Comparison of ENCODE assay signal across 1 cellular context in the genomic region with DNA sequence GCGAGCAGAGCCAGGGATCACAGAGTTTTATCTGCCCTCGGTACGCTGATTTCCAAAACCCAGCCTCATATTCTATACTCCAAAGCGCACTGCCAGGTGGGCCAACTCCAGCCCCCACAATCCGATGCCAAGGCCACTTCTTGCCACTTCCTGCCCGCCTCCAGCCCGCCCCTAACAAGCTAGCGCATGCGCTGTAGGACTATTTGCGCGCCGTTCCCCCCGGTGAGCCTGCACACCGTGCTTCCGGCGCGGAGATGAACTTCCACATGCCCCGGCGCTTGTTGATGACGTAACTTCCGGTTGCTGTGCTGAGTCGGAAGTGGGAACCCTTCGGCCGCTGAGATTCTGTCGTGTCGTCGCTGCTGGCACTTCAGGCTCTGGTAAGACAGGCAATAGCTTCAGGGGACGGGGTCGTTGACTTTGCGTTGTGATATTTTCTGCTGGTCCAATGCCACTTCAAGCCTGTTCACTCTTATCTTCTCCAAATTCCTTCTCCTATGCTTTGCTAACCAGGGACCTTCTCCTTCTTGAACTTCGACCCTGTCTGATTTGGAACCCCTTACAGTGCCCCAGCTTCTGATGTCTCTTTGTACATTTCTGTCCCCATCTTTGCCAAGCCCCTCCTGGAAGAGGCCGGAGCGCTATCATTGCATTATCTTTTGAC.
TF ChIP-seq lines count a peak whose summit lies in the region.

A gene with protein sequence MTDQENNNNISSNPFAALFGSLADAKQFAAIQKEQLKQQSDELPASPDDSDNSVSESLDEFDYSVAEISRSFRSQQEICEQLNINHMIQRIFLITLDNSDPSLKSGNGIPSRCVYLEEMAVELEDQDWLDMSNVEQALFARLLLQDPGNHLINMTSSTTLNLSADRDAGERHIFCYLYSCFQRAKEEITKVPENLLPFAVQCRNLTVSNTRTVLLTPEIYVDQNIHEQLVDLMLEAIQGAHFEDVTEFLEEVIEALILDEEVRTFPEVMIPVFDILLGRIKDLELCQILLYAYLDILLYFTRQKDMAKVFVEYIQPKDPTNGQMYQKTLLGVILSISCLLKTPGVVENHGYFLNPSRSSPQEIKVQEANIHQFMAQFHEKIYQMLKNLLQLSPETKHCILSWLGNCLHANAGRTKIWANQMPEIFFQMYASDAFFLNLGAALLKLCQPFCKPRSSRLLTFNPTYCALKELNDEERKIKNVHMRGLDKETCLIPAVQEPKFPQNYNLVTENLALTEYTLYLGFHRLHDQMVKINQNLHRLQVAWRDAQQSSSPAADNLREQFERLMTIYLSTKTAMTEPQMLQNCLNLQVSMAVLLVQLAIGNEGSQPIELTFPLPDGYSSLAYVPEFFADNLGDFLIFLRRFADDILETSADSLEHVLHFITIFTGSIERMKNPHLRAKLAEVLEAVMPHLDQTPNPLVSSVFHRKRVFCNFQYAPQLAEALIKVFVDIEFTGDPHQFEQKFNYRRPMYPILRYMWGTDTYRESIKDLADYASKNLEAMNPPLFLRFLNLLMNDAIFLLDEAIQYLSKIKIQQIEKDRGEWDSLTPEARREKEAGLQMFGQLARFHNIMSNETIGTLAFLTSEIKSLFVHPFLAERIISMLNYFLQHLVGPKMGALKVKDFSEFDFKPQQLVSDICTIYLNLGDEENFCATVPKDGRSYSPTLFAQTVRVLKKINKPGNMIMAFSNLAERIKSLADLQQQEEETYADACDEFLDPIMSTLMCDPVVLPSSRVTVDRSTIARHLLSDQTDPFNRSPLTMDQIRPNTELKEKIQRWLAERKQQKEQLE (plus strand): TSS at position 306 of the 664 bp plus-strand sequence. CDS start 5,481 bp downstream, outside the sequence.

TF ChIP-seq in K562, 482 proteins besides CTCF, POLR2A, EP300 and RAD21 (continued from another document and continues in another):
- TF ChIP-seq, protein P1, sequence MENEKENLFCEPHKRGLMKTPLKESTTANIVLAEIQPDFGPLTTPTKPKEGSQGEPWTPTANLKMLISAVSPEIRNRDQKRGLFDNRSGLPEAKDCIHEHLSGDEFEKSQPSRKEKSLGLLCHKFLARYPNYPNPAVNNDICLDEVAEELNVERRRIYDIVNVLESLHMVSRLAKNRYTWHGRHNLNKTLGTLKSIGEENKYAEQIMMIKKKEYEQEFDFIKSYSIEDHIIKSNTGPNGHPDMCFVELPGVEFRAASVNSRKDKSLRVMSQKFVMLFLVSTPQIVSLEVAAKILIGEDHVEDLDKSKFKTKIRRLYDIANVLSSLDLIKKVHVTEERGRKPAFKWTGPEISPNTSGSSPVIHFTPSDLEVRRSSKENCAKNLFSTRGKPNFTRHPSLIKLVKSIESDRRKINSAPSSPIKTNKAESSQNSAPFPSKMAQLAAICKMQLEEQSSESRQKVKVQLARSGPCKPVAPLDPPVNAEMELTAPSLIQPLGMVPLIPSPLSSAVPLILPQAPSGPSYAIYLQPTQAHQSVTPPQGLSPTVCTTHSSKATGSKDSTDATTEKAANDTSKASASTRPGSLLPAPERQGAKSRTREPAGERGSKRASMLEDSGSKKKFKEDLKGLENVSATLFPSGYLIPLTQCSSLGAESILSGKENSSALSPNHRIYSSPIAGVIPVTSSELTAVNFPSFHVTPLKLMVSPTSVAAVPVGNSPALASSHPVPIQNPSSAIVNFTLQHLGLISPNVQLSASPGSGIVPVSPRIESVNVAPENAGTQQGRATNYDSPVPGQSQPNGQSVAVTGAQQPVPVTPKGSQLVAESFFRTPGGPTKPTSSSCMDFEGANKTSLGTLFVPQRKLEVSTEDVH (IDR thresholded peaks at IDR 0.05; ENCODE audit: low read depth, partially characterized antibody): peak; percentile 96
- TF ChIP-seq PHTF2 (CRISPR knock-in tag; IDR thresholded peaks at IDR 0.05): no peak
- TF ChIP-seq KLF1 (tag; IDR thresholded peaks at IDR 0.05): 0 out of 2 replicates have a peak, but pooled peaks have one; percentile 36
- TF ChIP-seq PYGO2 (tag; IDR thresholded peaks at IDR 0.05): no peak
- TF ChIP-seq NONO (IDR thresholded peaks at IDR 0.05; ENCODE audit: low read depth in 2 of 2, low read length in 1 of 2): no peak
- no peak for TF ChIP-seq MED1 (CRISPR knock-in tag; IDR thresholded peaks at IDR 0.05; ENCODE audit: borderline replicate concordance)
- TF ChIP-seq, protein P2, sequence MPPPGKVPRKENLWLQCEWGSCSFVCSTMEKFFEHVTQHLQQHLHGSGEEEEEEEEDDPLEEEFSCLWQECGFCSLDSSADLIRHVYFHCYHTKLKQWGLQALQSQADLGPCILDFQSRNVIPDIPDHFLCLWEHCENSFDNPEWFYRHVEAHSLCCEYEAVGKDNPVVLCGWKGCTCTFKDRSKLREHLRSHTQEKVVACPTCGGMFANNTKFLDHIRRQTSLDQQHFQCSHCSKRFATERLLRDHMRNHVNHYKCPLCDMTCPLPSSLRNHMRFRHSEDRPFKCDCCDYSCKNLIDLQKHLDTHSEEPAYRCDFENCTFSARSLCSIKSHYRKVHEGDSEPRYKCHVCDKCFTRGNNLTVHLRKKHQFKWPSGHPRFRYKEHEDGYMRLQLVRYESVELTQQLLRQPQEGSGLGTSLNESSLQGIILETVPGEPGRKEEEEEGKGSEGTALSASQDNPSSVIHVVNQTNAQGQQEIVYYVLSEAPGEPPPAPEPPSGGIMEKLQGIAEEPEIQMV (tag; conservative IDR thresholded peaks at IDR 0.05; ENCODE audit: low read depth): no peak
- TF ChIP-seq FUS (optimal IDR thresholded peaks at IDR 0.05; ENCODE audit: low read depth, low read length): no peak
- no peak for TF ChIP-seq SMAD4 (CRISPR knock-in tag; conservative IDR thresholded peaks at IDR 0.05)
- peak; percentile 90 for TF ChIP-seq DIDO1 (tag; IDR thresholded peaks at IDR 0.05; ENCODE audit: low read depth)
- TF ChIP-seq FOXA3 (CRISPR knock-in tag; conservative IDR thresholded peaks at IDR 0.05 in 1 of 2, IDR thresholded peaks at IDR 0.05 in 1 of 2): no peak
- TF ChIP-seq CBX1 (IDR thresholded peaks at IDR 0.05; ENCODE audit: low read depth): peak; percentile 100
- TF ChIP-seq NFIX (CRISPR knock-in tag; IDR thresholded peaks at IDR 0.05; ENCODE audit: low read depth): no peak
- TF ChIP-seq DACH1 (IDR thresholded peaks at IDR 0.05; ENCODE audit: partially characterized antibody): peak; percentile 25
- TF ChIP-seq, protein P3, sequence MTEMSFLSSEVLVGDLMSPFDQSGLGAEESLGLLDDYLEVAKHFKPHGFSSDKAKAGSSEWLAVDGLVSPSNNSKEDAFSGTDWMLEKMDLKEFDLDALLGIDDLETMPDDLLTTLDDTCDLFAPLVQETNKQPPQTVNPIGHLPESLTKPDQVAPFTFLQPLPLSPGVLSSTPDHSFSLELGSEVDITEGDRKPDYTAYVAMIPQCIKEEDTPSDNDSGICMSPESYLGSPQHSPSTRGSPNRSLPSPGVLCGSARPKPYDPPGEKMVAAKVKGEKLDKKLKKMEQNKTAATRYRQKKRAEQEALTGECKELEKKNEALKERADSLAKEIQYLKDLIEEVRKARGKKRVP (CRISPR knock-in tag; IDR thresholded peaks at IDR 0.05): peak; percentile 56; the same call in 1 of the 2 replicates
- TF ChIP-seq, protein P4, sequence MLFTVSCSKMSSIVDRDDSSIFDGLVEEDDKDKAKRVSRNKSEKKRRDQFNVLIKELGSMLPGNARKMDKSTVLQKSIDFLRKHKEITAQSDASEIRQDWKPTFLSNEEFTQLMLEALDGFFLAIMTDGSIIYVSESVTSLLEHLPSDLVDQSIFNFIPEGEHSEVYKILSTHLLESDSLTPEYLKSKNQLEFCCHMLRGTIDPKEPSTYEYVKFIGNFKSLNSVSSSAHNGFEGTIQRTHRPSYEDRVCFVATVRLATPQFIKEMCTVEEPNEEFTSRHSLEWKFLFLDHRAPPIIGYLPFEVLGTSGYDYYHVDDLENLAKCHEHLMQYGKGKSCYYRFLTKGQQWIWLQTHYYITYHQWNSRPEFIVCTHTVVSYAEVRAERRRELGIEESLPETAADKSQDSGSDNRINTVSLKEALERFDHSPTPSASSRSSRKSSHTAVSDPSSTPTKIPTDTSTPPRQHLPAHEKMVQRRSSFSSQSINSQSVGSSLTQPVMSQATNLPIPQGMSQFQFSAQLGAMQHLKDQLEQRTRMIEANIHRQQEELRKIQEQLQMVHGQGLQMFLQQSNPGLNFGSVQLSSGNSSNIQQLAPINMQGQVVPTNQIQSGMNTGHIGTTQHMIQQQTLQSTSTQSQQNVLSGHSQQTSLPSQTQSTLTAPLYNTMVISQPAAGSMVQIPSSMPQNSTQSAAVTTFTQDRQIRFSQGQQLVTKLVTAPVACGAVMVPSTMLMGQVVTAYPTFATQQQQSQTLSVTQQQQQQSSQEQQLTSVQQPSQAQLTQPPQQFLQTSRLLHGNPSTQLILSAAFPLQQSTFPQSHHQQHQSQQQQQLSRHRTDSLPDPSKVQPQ (CRISPR knock-in tag; IDR thresholded peaks at IDR 0.05; ENCODE audit: borderline replicate concordance): no peak
- no peak; the same call in 1 of the 2 replicates for TF ChIP-seq NCOR1 (IDR thresholded peaks at IDR 0.05)
- TF ChIP-seq ZBTB8A (IDR thresholded peaks at IDR 0.05; ENCODE audit: partially characterized antibody): no peak
- no peak for TF ChIP-seq STAT5B (CRISPR knock-in tag; IDR thresholded peaks at IDR 0.05)
- no peak for TF ChIP-seq OTX1 (CRISPR knock-in tag; IDR thresholded peaks at IDR 0.05)
- TF ChIP-seq RBM14 (IDR thresholded peaks at IDR 0.05; ENCODE audit: borderline replicate concordance, insufficient read depth, low read depth, low read length): no peak
- TF ChIP-seq HMG20A (CRISPR knock-in tag; conservative IDR thresholded peaks at IDR 0.05): no peak
- TF ChIP-seq, protein P5, sequence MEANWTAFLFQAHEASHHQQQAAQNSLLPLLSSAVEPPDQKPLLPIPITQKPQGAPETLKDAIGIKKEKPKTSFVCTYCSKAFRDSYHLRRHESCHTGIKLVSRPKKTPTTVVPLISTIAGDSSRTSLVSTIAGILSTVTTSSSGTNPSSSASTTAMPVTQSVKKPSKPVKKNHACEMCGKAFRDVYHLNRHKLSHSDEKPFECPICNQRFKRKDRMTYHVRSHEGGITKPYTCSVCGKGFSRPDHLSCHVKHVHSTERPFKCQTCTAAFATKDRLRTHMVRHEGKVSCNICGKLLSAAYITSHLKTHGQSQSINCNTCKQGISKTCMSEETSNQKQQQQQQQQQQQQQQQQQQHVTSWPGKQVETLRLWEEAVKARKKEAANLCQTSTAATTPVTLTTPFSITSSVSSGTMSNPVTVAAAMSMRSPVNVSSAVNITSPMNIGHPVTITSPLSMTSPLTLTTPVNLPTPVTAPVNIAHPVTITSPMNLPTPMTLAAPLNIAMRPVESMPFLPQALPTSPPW (CRISPR knock-in tag; IDR thresholded peaks at IDR 0.05): peak; percentile 34; the same call in 1 of the 2 replicates
- TF ChIP-seq, protein P6, sequence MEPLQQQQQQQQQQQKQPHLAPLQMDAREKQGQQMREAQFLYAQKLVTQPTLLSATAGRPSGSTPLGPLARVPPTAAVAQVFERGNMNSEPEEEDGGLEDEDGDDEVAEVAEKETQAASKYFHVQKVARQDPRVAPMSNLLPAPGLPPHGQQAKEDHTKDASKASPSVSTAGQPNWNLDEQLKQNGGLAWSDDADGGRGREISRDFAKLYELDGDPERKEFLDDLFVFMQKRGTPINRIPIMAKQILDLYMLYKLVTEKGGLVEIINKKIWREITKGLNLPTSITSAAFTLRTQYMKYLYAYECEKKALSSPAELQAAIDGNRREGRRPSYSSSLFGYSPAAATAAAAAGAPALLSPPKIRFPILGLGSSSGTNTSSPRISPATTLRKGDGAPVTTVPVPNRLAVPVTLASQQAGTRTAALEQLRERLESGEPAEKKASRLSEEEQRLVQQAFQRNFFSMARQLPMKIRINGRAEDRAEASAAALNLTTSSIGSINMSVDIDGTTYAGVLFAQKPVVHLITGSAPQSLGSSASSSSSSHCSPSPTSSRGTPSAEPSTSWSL (CRISPR knock-in tag; IDR thresholded peaks at IDR 0.05; ENCODE audit: borderline replicate concordance): no peak
- TF ChIP-seq, protein P7, sequence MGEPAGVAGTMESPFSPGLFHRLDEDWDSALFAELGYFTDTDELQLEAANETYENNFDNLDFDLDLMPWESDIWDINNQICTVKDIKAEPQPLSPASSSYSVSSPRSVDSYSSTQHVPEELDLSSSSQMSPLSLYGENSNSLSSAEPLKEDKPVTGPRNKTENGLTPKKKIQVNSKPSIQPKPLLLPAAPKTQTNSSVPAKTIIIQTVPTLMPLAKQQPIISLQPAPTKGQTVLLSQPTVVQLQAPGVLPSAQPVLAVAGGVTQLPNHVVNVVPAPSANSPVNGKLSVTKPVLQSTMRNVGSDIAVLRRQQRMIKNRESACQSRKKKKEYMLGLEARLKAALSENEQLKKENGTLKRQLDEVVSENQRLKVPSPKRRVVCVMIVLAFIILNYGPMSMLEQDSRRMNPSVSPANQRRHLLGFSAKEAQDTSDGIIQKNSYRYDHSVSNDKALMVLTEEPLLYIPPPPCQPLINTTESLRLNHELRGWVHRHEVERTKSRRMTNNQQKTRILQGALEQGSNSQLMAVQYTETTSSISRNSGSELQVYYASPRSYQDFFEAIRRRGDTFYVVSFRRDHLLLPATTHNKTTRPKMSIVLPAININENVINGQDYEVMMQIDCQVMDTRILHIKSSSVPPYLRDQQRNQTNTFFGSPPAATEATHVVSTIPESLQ (CRISPR knock-in tag; IDR thresholded peaks at IDR 0.05): no peak
- no peak for TF ChIP-seq PRPF4 (IDR thresholded peaks at IDR 0.05; ENCODE audit: insufficient read depth, low read depth, low read length, poor library complexity, severe bottlenecking)
- TF ChIP-seq SMAD1 (IDR thresholded peaks at IDR 0.05; ENCODE audit: low read depth, low read length, partially characterized antibody): no peak
- TF ChIP-seq ZNF23 (CRISPR knock-in tag; IDR thresholded peaks at IDR 0.05): no peak
- TF ChIP-seq, protein P8, sequence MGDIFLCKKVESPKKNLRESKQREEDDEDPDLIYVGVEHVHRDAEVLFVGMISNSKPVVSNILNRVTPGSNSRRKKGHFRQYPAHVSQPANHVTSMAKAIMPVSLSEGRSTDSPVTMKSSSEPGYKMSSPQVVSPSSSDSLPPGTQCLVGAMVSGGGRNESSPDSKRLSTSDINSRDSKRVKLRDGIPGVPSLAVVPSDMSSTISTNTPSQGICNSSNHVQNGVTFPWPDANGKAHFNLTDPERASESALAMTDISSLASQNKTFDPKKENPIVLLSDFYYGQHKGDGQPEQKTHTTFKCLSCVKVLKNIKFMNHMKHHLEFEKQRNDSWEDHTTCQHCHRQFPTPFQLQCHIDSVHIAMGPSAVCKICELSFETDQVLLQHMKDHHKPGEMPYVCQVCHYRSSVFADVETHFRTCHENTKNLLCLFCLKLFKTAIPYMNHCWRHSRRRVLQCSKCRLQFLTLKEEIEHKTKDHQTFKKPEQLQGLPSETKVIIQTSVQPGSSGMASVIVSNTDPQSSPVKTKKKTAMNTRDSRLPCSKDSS (IDR thresholded peaks at IDR 0.05; ENCODE audit: low read depth, partially characterized antibody): no peak
- TF ChIP-seq ZNF717 (CRISPR knock-in tag; IDR thresholded peaks at IDR 0.05): no peak
- peak; percentile 93 to 94 for TF ChIP-seq NRF1 (conservative IDR thresholded peaks at IDR 0.05 in 1 of 2, IDR thresholded peaks at IDR 0.05 in 1 of 2)
- 0 out of 2 replicates have a peak, but pooled peaks have one; percentile 14 for TF ChIP-seq FOXK1 (CRISPR knock-in tag; IDR thresholded peaks at IDR 0.05; ENCODE audit: borderline replicate concordance)
- TF ChIP-seq ATF1 (CRISPR knock-in tag; IDR thresholded peaks at IDR 0.05): peak; percentile 92
- peak; percentile 99 for TF ChIP-seq ATF1 (tag; IDR thresholded peaks at IDR 0.05)
- TF ChIP-seq, protein P9, sequence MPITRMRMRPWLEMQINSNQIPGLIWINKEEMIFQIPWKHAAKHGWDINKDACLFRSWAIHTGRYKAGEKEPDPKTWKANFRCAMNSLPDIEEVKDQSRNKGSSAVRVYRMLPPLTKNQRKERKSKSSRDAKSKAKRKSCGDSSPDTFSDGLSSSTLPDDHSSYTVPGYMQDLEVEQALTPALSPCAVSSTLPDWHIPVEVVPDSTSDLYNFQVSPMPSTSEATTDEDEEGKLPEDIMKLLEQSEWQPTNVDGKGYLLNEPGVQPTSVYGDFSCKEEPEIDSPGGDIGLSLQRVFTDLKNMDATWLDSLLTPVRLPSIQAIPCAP (CRISPR knock-in tag; IDR thresholded peaks at IDR 0.05; ENCODE audit: borderline replicate concordance): no peak
- TF ChIP-seq XRCC3 (IDR thresholded peaks at IDR 0.05): no peak
- TF ChIP-seq NBN (IDR thresholded peaks at IDR 0.05; ENCODE audit: low read depth): peak; percentile 84
